Comparison of ENCODE assay signal across 8 cellular contexts in the genomic region with DNA sequence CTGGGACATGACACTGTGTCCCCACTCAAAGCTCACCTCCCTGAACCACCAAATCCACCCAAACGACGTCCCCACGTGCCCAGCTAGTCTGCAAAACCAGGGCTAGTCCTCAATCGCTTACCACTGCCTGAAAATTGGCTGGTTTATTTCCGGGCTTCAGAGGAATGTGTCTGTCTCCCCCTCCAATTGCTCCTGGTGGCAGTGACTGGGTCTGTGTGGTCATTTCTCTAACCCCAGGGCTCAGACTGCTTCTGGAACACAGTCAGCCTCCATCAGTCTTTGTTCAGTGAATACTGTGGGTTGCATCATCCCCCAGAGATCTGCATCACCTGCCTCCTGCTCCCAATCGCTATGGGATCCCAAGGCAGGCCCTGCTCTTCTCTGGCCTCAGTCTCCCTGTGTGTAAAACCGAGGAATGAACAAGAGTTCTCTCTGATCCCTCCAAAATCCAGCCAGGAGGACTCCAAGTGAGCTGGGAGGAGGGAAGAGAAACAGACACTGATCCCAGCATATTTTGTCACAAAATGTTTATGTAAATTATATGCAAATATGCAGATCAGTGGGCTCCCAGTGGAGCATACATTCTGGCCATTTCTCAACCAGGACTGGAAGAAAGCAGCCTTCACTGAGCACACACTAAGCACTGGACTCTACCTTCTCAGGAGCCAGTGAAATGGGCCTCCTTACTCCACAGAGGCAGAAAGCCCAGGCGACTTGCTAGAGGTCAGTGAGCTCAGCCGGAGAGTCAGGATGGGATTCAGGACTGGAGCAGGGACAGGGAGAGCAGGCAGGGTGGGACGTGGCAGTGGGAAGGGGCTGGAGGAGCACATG. TPM values are rescaled to one million over a fixed set of nuclear protein-coding genes. Genes with fewer than 3 reads are reported as not detected.
DNase-seq lines count a peak whose midpoint lies in the region; ATAC-seq and TF ChIP-seq lines count a peak whose summit lies in the region.

No MANE protein-coding gene starts in this region.

- TF ChIP-seq EP300 in SK-N-SH (IDR thresholded peaks at IDR 0.05; ENCODE audit: borderline replicate concordance in 1 of 2, low read depth in 1 of 2, low read length in 1 of 2), result no peak

- no peak overlapping the region for H3K4me3 ChIP-seq in SK-N-SH (ENCODE audit: low read depth in 2 of 2, low read length in 1 of 2)
- no peak overlapping the region for H3K4me3 ChIP-seq in psoas muscle
- H3K4me3 ChIP-seq in lower leg skin (ENCODE audit: low read depth, poor library complexity, severe bottlenecking), result no peak overlapping the region

- intact Hi-C loops in psoas muscle (cut with DNase I), result no loop called here
- intact Hi-C loops in lower leg skin (cut with DNase I; ENCODE audit: low total_unique reads), result no loop called here

- peaks cover 14% of the 10 kb centered on the region for H3F3A ChIP-seq in SK-N-SH (replicated peaks; ENCODE audit: insufficient read depth)

- WGBS in SK-N-SH (ENCODE audit: low lambda C conversion rate), result 86% methylated on average over 10 of the region's 10 CpGs
- WGBS in psoas muscle, 3 donors, result 80 to 87% (median 81%) methylated on average over 10 of the region's 10 CpGs
- 73 to 79% methylated on average over 10 of the region's 10 CpGs for WGBS in lower leg skin, 2 donors

- H3K79me2 ChIP-seq in SK-N-SH (ENCODE audit: insufficient read depth), result peaks cover 25% of the 10 kb centered on the region

- peak overlapping the region; percentile 47 to 71; a peak in 3 of 4 replicates for H3K27ac ChIP-seq in SK-N-SH (ENCODE audit: low read depth in 2 of 2, low read length in 1 of 2)
- H3K27ac ChIP-seq in psoas muscle, result peak overlapping the region; percentile 39

- H4K20me1 ChIP-seq in SK-N-SH (ENCODE audit: insufficient read depth), result peaks cover 63% of the 10 kb centered on the region

- no peak for TF ChIP-seq RAD21 in SK-N-SH (IDR thresholded peaks at IDR 0.05; ENCODE audit: low read length)

- H3K9ac ChIP-seq in SK-N-SH, result no peak overlapping the region

- TF ChIP-seq CTCF in SK-N-SH (IDR thresholded peaks at IDR 0.05), result no peak
- no peak for TF ChIP-seq CTCF in psoas muscle (IDR thresholded peaks at IDR 0.05)
- no peak for TF ChIP-seq CTCF in lower leg skin (IDR thresholded peaks at IDR 0.05)

- peak in 3 of 4 donors; percentile 9 to 22 (median 12) for ATAC-seq in psoas muscle
- no peak for ATAC-seq in GM21717 (IDR thresholded peaks at IDR 0.05; ENCODE audit: unreplicated experiment)

- no peaks in the 10 kb centered on the region for H3K27me3 ChIP-seq in SK-N-SH (ENCODE audit: insufficient read depth)
- peaks cover 0 to 6% (median 0%) of the 10 kb centered on the region in 3 donors for H3K27me3 ChIP-seq in psoas muscle (ENCODE audit: insufficient read depth in 3 of 3, low read length in 2 of 3)

- H3K9me3 ChIP-seq in SK-N-SH (no peaks in the 10 kb centered on the region), psoas muscle (no peaks in the 10 kb centered on the region)

- H3K4me2 ChIP-seq in SK-N-SH, result peak overlapping the region; percentile 63; the same call in 1 of the 2 replicates

- no peak for TF ChIP-seq POLR2A in lower leg skin (IDR thresholded peaks at IDR 0.05)

- CTCF ChIA-PET in SK-N-SH (lab: Yijun Ruan, JAX), result interaction anchor here (1.4 to 1.9 kb wide), 2 partner anchors 23 to 168 kb away, joined by 5 to 6 read pairs; no protein-coding TSS in a partner anchor

- H2AFZ ChIP-seq in SK-N-SH (ENCODE audit: low read depth), result no peak overlapping the region

- peak; percentile 60 for DNase-seq in EL
- DNase-seq in SK-N-SH, result no peak
- DNase-seq in fibroblast of the conjunctiva (ENCODE audit: low read depth), result peak; percentile 9
- DNase-seq in psoas muscle, result peak in 1 of 2 donors; percentile 39
- no peak for DNase-seq in lower leg skin (ENCODE audit: low spot score in 2 of 2)
- DNase-seq in DMS114 treated with DMSO at 0.1 percent for 48 hours (lab: John Stamatoyannopoulos, UW; ENCODE audit: unreplicated experiment), result no peak
- no peak for DNase-seq in anterior cingulate cortex (lab: John Stamatoyannopoulos, UW)

- no peaks in the 10 kb centered on the region for H3K36me3 ChIP-seq in SK-N-SH (replicated peaks in 1 of 2; ENCODE audit: control insufficient read depth in 1 of 2, insufficient read depth in 2 of 2, low read length in 1 of 2)
- no peaks in the 10 kb centered on the region for H3K36me3 ChIP-seq in psoas muscle (ENCODE audit: insufficient read depth in 1 of 2, low read depth in 1 of 2)

- no peaks in the 10 kb centered on the region for H3K9me2 ChIP-seq in SK-N-SH

- H3K4me1 ChIP-seq in SK-N-SH (ENCODE audit: control insufficient read depth in 1 of 2, insufficient read depth in 2 of 2, low read depth in 1 of 2, low read length in 1 of 2), result peaks cover 16 to 23% of the 10 kb centered on the region in 2 experiments; a peak in 3 of 4 replicates
- H3K4me1 ChIP-seq in psoas muscle, result peaks cover 10% of the 10 kb centered on the region

- POLR2A ChIA-PET in SK-N-SH (lab: Yijun Ruan, JAX), result interaction anchor here (1.3 kb wide), 1 partner anchor 15 kb away, joined by 3 read pairs; no protein-coding TSS in a partner anchor

TF ChIP-seq in SK-N-SH, 30 proteins besides CTCF, POLR2A, EP300 and RAD21:
- no peak for TF ChIP-seq YY1 (IDR thresholded peaks at IDR 0.05; ENCODE audit: low read depth)
- no peak for TF ChIP-seq RXRA (IDR thresholded peaks at IDR 0.05; ENCODE audit: borderline replicate concordance, low read depth)
- no peak for TF ChIP-seq MXI1 (IDR thresholded peaks at IDR 0.05; ENCODE audit: low read depth, low read length)

RNA-seq across cellular contexts. Expression of gene SDC3, which starts 20.9 kb away (rescaled TPM):
- polyA plus RNA-seq in SK-N-SH (2012; rRNA removed) (16.2 and 18.8 TPM in 2 replicates), psoas muscle (1 to 10 TPM; 3.3 to 4.8 (median 4.5) TPM)
- 14.0 and 19.2 TPM in 2 replicates for polyA plus RNA-seq in SK-N-SH (2012; cell fraction: cytosol; rRNA removed)
- 17.4 and 19.3 TPM in 2 replicates for polyA plus RNA-seq in SK-N-SH (2012; cell fraction: nucleus; rRNA removed)
- total RNA-seq in psoas muscle (10 to 100 TPM in 2 of 4 donors, 1 to 10 TPM in 2; 6.8 to 11.6 (median 10.1) TPM), lower leg skin (10 to 100 TPM in 3 of 4 donors, 1 to 10 TPM in 1; 4.3 to 23.5 (median 14.5) TPM)

Comparison
In these comparisons a context has a peak if more than half of its experiments do, and no peak if none do; other contexts are left out.
1. DNase-seq: peak in EL (single experiment) and fibroblast of the conjunctiva (single experiment); none in SK-N-SH (single experiment), lower leg skin (0 of 2), DMS114 treated with DMSO at 0.1 percent for 48 hours (single experiment) and anterior cingulate cortex (0 of 58).